23 cellular contexts compared by ENCODE assay signal in genomic region chr1:30063621-30064280, GRCh38.
"Had no signal": no experiment of that assay in that cellular context is flagged by ENCODE, and none has a peak within 500 bp of the region (broad histone marks: within the 10 kb centered on the region; RNA-seq: fewer than 3 reads in every experiment).

No MANE protein-coding gene starts in this region.

- H2AFZ ChIP-seq: neural progenitor cell, parathyroid adenoma had no signal

- H3K36me3 Mint-ChIP-seq: immature natural killer cell; naive thymus-derived CD8-positive, alpha-beta T cell; neural progenitor cell; stimulated activated naive B cell treated with anti-CD40 and anti-IgM and Interleukin-4, amounts not matched to agents 10 μg/mL and 1 μg/mL and 100 μg/mL, for 72 hours; type B pancreatic cell had no signal

- H3K27me3 ChIP-seq: dorsolateral prefrontal cortex, neural progenitor cell, right lobe of liver, thyroid gland had no signal

- ATAC-seq: left ventricle myocardium superior; lower lobe of right lung; naive thymus-derived CD8-positive, alpha-beta T cell; right lobe of liver; stimulated activated naive B cell treated with anti-CD40 and anti-IgM and Interleukin-4, amounts not matched to agents 10 μg/mL and 1 μg/mL and 100 μg/mL, for 72 hours; stimulated activated naive CD8-positive, alpha-beta T cell treated with anti-CD3 and anti-CD28 coated beads, Interleukin-15, amount 100 ng/mL, for 72 hours had no signal

- H3K4me3 Mint-ChIP-seq: immature natural killer cell; naive thymus-derived CD8-positive, alpha-beta T cell; neural progenitor cell; stimulated activated naive B cell treated with anti-CD40 and anti-IgM and Interleukin-4, amounts not matched to agents 10 μg/mL and 1 μg/mL and 100 μg/mL, for 72 hours; stimulated activated naive CD8-positive, alpha-beta T cell treated with anti-CD3 and anti-CD28 coated beads, Interleukin-15, amount 100 ng/mL, for 72 hours; type B pancreatic cell had no signal

- H3K9me3 ChIP-seq: lower lobe of right lung, right lobe of liver, suprapubic skin, thyroid gland had no signal

- DNase-seq: dorsolateral prefrontal cortex; effector CD4-positive, alpha-beta T cell; hypothalamus; immature natural killer cell; islet precursor cell; left ventricle myocardium superior; lower lobe of right lung; right lobe of liver; small intestine; stimulated activated CD4-positive, alpha-beta T cell treated with anti-CD3 and anti-CD28 coated beads, Interleukin-15, amount 100 ng/mL, for 24 hours; stimulated activated CD4-positive, alpha-beta T cell treated with anti-CD3 and anti-CD28 coated beads, Interleukin-2, amount 100 ng/mL, for 48 hours; stimulated activated naive B cell treated with anti-CD40 and anti-IgM and Interleukin-4, amounts not matched to agents 10 μg/mL and 1 μg/mL and 100 μg/mL, for 72 hours; stimulated activated naive CD8-positive, alpha-beta T cell treated with anti-CD3 and anti-CD28 coated beads, Interleukin-15, amount 100 ng/mL, for 72 hours; thyroid gland had no signal

- H3K27me3 Mint-ChIP-seq: progenitor cell of endocrine pancreas, type B pancreatic cell had no signal

- H3K79me2 ChIP-seq: parathyroid adenoma had no signal

- H3K4me1 Mint-ChIP-seq: immature natural killer cell; naive thymus-derived CD8-positive, alpha-beta T cell; stimulated activated naive B cell treated with anti-CD40 and anti-IgM and Interleukin-4, amounts not matched to agents 10 μg/mL and 1 μg/mL and 100 μg/mL, for 72 hours; stimulated activated naive CD8-positive, alpha-beta T cell treated with anti-CD3 and anti-CD28 coated beads, Interleukin-15, amount 100 ng/mL, for 72 hours had no signal

- H3K4me1 ChIP-seq: lower lobe of right lung, neural progenitor cell, parathyroid adenoma, right lobe of liver, suprapubic skin, thyroid gland had no signal

- FAIRE-seq: colon, frontal cortex, small intestine, urothelium cell line had no signal

- H3K4me3 ChIP-seq: dorsolateral prefrontal cortex, lower lobe of right lung, neural progenitor cell, right lobe of liver, suprapubic skin, thyroid gland had no signal

- H3K9me3 Mint-ChIP-seq: immature natural killer cell; naive thymus-derived CD8-positive, alpha-beta T cell; stimulated activated naive CD8-positive, alpha-beta T cell treated with anti-CD3 and anti-CD28 coated beads, Interleukin-15, amount 100 ng/mL, for 72 hours; type B pancreatic cell had no signal

- H3K27ac Mint-ChIP-seq: naive thymus-derived CD8-positive, alpha-beta T cell; neural progenitor cell; progenitor cell of endocrine pancreas; stimulated activated naive B cell treated with anti-CD40 and anti-IgM and Interleukin-4, amounts not matched to agents 10 μg/mL and 1 μg/mL and 100 μg/mL, for 72 hours; stimulated activated naive CD8-positive, alpha-beta T cell treated with anti-CD3 and anti-CD28 coated beads, Interleukin-15, amount 100 ng/mL, for 72 hours; type B pancreatic cell had no signal

- H3K27ac ChIP-seq: dorsolateral prefrontal cortex, lower lobe of right lung, neural progenitor cell, parathyroid adenoma, right lobe of liver, suprapubic skin, thyroid gland had no signal

- H3K9ac ChIP-seq: neural progenitor cell, parathyroid adenoma had no signal

- H3K36me3 ChIP-seq: lower lobe of right lung, neural progenitor cell, right lobe of liver, suprapubic skin, thyroid gland had no signal

- H3K4me2 ChIP-seq: neural progenitor cell had no signal
